8 cellular contexts compared by ENCODE assay signal in the genomic region with DNA sequence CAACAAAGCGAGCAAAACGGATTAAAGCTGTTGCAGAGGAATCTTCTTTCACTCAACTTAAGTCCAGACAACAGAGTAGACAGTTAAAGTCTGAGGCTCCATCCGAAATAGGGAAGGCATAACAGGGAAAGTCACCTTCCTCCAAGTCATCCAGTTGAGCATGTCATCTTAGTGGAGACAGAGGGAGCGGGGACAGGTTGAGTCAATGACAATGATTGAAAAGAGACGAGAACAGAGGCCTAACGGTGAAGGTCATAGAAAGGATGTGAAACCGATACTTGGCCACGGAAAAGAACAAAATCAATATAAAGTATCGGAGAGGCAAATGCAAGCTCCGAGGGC. TPM values are rescaled to one million over a fixed set of nuclear protein-coding genes. Genes with fewer than 3 reads are reported as not detected.
DNase-seq lines count a peak whose midpoint lies in the region; TF ChIP-seq lines count a peak whose summit lies in the region.

No MANE protein-coding gene starts in this region.

- TF ChIP-seq CTCF in neural cell (IDR thresholded peaks at IDR 0.05; ENCODE audit: poor library complexity, severe bottlenecking) (no peak), GM13977 (IDR thresholded peaks at IDR 0.05; ENCODE audit: extremely low read depth, insufficient read depth, missing control alignments) (no peak)

- H3K27me3 Mint-ChIP-seq in activated naive CD4-positive, alpha-beta T cell treated with anti-CD3 and anti-CD28 coated beads, Interleukin-2, amount 50 U/mL, for 24 hours = no peaks in the 10 kb centered on the region

- DNase-seq in activated naive CD4-positive, alpha-beta T cell (lab: John Stamatoyannopoulos, UW) = no peak
- DNase-seq in SJSA1 (ENCODE audit: low read depth in 1 of 2, low spot score in 2 of 2) = no peak
- no peak for DNase-seq in epithelial cell of prostate (ENCODE audit: low read depth, low spot score)
- DNase-seq in stimulated activated CD4-positive, alpha-beta T cell treated with anti-CD3 and anti-CD28 coated beads, Interleukin-2, amount 100 ng/mL, for 24 hours = no peak
- no peak for DNase-seq in GM13977 (ENCODE audit: low spot score)
- DNase-seq in NCI-H2196 treated with DMSO at 0.1 percent for 48 hours (lab: John Stamatoyannopoulos, UW; ENCODE audit: unreplicated experiment) = no peak

- no peaks in the 10 kb centered on the region for H4K20me1 ChIP-seq in neural cell (ENCODE audit: insufficient read depth)

- H3K4me3 ChIP-seq in SJSA1 (peak overlapping the region; percentile 62), neural cell (ENCODE audit: low read length) (peak overlapping the region; percentile 84)

- peak overlapping the region; percentile 91 for H3K27ac Mint-ChIP-seq in activated naive CD4-positive, alpha-beta T cell treated with anti-CD3 and anti-CD28 coated beads, Interleukin-2, amount 50 U/mL, for 24 hours

- H3K4me1 Mint-ChIP-seq in activated naive CD4-positive, alpha-beta T cell treated with anti-CD3 and anti-CD28 coated beads, Interleukin-2, amount 50 U/mL, for 24 hours = peaks cover 58% of the 10 kb centered on the region

- no peaks in the 10 kb centered on the region for H3K9me2 ChIP-seq in neural cell (ENCODE audit: insufficient read depth, low read length)

- peak overlapping the region; percentile 94 for H3K9ac ChIP-seq in neural cell (ENCODE audit: low read length)

- H3K4me2 ChIP-seq in neural cell (ENCODE audit: low read length) = peak overlapping the region; percentile 95

- H3K36me3 ChIP-seq in SJSA1 (peaks cover 62% of the 10 kb centered on the region), neural cell (ENCODE audit: insufficient read depth, low read length) (peaks cover 13% of the 10 kb centered on the region)

- H3K36me3 Mint-ChIP-seq in activated naive CD4-positive, alpha-beta T cell treated with anti-CD3 and anti-CD28 coated beads, Interleukin-2, amount 50 U/mL, for 24 hours = peaks cover 44% of the 10 kb centered on the region

- H3K27ac ChIP-seq in SJSA1 (peak overlapping the region; percentile 58), epithelial cell of prostate (peak overlapping the region; percentile 96), neural cell (ENCODE audit: low read length) (peak overlapping the region; percentile 91)

- H3F3A ChIP-seq in neural cell (ENCODE audit: insufficient read depth, low read length, poor library complexity, severe bottlenecking) = peaks cover 10% of the 10 kb centered on the region

- H3K27me3 ChIP-seq in SJSA1 (replicated peaks) (no peaks in the 10 kb centered on the region), neural cell (ENCODE audit: insufficient read depth, low read depth, low read length) (no peaks in the 10 kb centered on the region)

- H3K9me3 ChIP-seq in SJSA1 (replicated peaks) (no peaks in the 10 kb centered on the region), neural cell (ENCODE audit: low read length) (no peaks in the 10 kb centered on the region)

- no peaks in the 10 kb centered on the region for H3K9me3 Mint-ChIP-seq in activated naive CD4-positive, alpha-beta T cell treated with anti-CD3 and anti-CD28 coated beads, Interleukin-2, amount 50 U/mL, for 24 hours

- peaks cover 22% of the 10 kb centered on the region for H3K4me1 ChIP-seq in SJSA1 (replicated peaks)

- in situ Hi-C loops in GM13977 (cut with MboI; ENCODE audit: low pct_unique_long_range_greater_than_20kb, low sequenced_read_pairs, unreplicated experiment) = no loop called here

- peak; percentile 18 for TF ChIP-seq RAD21 in neural cell (conservative IDR thresholded peaks at IDR 0.05)

- H3K79me2 ChIP-seq in neural cell (replicated peaks; ENCODE audit: insufficient read depth, low read length) = peaks cover 24% of the 10 kb centered on the region

- peak overlapping the region; percentile 100 for H2AFZ ChIP-seq in neural cell (ENCODE audit: low read depth, low read length)

- no peak for TF ChIP-seq EP300 in neural cell (conservative IDR thresholded peaks at IDR 0.05; ENCODE audit: poor library complexity, severe bottlenecking)

- peak overlapping the region; percentile 92 for H3K4me3 Mint-ChIP-seq in activated naive CD4-positive, alpha-beta T cell treated with anti-CD3 and anti-CD28 coated beads, Interleukin-2, amount 50 U/mL, for 24 hours

TF ChIP-seq in neural cell, 6 proteins besides CTCF, POLR2A, EP300 and RAD21:
- no peak for TF ChIP-seq SMC3 (conservative IDR thresholded peaks at IDR 0.05; ENCODE audit: poor library complexity)
- no peak for TF ChIP-seq MXI1 (conservative IDR thresholded peaks at IDR 0.05; ENCODE audit: poor library complexity, severe bottlenecking)
- TF ChIP-seq, protein P1, sequence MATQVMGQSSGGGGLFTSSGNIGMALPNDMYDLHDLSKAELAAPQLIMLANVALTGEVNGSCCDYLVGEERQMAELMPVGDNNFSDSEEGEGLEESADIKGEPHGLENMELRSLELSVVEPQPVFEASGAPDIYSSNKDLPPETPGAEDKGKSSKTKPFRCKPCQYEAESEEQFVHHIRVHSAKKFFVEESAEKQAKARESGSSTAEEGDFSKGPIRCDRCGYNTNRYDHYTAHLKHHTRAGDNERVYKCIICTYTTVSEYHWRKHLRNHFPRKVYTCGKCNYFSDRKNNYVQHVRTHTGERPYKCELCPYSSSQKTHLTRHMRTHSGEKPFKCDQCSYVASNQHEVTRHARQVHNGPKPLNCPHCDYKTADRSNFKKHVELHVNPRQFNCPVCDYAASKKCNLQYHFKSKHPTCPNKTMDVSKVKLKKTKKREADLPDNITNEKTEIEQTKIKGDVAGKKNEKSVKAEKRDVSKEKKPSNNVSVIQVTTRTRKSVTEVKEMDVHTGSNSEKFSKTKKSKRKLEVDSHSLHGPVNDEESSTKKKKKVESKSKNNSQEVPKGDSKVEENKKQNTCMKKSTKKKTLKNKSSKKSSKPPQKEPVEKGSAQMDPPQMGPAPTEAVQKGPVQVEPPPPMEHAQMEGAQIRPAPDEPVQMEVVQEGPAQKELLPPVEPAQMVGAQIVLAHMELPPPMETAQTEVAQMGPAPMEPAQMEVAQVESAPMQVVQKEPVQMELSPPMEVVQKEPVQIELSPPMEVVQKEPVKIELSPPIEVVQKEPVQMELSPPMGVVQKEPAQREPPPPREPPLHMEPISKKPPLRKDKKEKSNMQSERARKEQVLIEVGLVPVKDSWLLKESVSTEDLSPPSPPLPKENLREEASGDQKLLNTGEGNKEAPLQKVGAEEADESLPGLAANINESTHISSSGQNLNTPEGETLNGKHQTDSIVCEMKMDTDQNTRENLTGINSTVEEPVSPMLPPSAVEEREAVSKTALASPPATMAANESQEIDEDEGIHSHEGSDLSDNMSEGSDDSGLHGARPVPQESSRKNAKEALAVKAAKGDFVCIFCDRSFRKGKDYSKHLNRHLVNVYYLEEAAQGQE (IDR thresholded peaks at IDR 0.05; ENCODE audit: borderline replicate concordance) = no peak
- no peak for TF ChIP-seq TAF1 (IDR thresholded peaks at IDR 0.05; ENCODE audit: low read depth)
- no peak for TF ChIP-seq POLR2AphosphoS5 (IDR thresholded peaks at IDR 0.05)
- no peak for TF ChIP-seq EZH2 (IDR thresholded peaks at IDR 0.05; ENCODE audit: borderline replicate concordance, insufficient read depth, low read length, poor library complexity, severe bottlenecking)

RNA-seq across cellular contexts. Expression of a gene that starts 0.4 kb away (rescaled TPM):
- total RNA-seq in SJSA1 (2014; rRNA removed; shearing (Covaris generic)) = 49.3 and 58.4 TPM in 2 replicates
- polyA plus RNA-seq in neural cell = 573 and 594 TPM in 2 replicates
- 120 and 135 TPM in 2 replicates for polyA minus RNA-seq in neural cell

RNA-seq across cellular contexts. Expression of a gene that starts 5.7 kb away (rescaled TPM):
- 1,692 and 3,138 TPM in 2 replicates for total RNA-seq in SJSA1 (2014; rRNA removed; shearing (Covaris generic))
- polyA plus RNA-seq in neural cell = 1,435 and 1,565 TPM in 2 replicates
- 483 and 601 TPM in 2 replicates for polyA minus RNA-seq in neural cell

RNA-seq across cellular contexts. Expression of a gene that starts 26.1 kb away (rescaled TPM):
- 30.5 and 60.2 TPM in 2 replicates for total RNA-seq in SJSA1 (2014; rRNA removed; shearing (Covaris generic))
- polyA plus RNA-seq in neural cell = 25.4 and 29.6 TPM in 2 replicates
- polyA minus RNA-seq in neural cell = 91.6 and 92.0 TPM in 2 replicates
